8 cellular contexts compared by ENCODE assay signal in genomic region chr12:5648692-5649338, GRCh38.
DNase-seq lines count a peak whose midpoint lies in the region; ATAC-seq and TF ChIP-seq lines count a peak whose summit lies in the region.

No MANE protein-coding gene starts in this region.

- peak; percentile 73 for TF ChIP-seq CTCF in HFFc6 (IDR thresholded peaks at IDR 0.05)
- TF ChIP-seq CTCF in Panc1 (IDR thresholded peaks at IDR 0.05): peak; percentile 59
- peak; percentile 62 for TF ChIP-seq CTCF in glutamatergic neuron (IDR thresholded peaks at IDR 0.05; ENCODE audit: partially characterized antibody, unreplicated experiment)
- peak in 2 of 3 experiments; percentile 49 to 56 for TF ChIP-seq CTCF in testis (IDR thresholded peaks at IDR 0.05)

- in situ Hi-C loops in Panc1 (cut with HindIII; ENCODE audit: low pct_unique_long_range_greater_than_20kb, low sequenced_read_pairs): no loop called here

- TF ChIP-seq POLR2A in testis (IDR thresholded peaks at IDR 0.05): no peak

- no peaks in the 10 kb centered on the region for H3K27me3 ChIP-seq in Panc1 (ENCODE audit: control insufficient read depth, insufficient read depth, low read length)
- no peaks in the 10 kb centered on the region for H3K27me3 ChIP-seq in testis

- BruUV-seq in Panc1 (replicated peaks; lab: Mats Ljungman, UMichigan): no TSS peak

- H3K9me3 ChIP-seq in Panc1 (ENCODE audit: control insufficient read depth, insufficient read depth, low read depth, low read length) (no peaks in the 10 kb centered on the region), testis (no peaks in the 10 kb centered on the region)

- H3K27ac ChIP-seq in Panc1 (ENCODE audit: low read length) (no peak overlapping the region), testis (no peak overlapping the region)

- H3K27me3 Mint-ChIP-seq in HFFc6 (ENCODE audit: insufficient read depth): peaks cover 16% of the 10 kb centered on the region
- H3K27me3 Mint-ChIP-seq in glutamatergic neuron (ENCODE audit: unreplicated experiment): no peaks in the 10 kb centered on the region

- no peaks in the 10 kb centered on the region for H3K9me3 Mint-ChIP-seq in HFFc6
- peaks cover 2% of the 10 kb centered on the region for H3K9me3 Mint-ChIP-seq in glutamatergic neuron (ENCODE audit: unreplicated experiment)

- WGBS in testis, 2 donors: 44 to 46% methylated on average over 9 of the region's 9 CpGs

- no peak overlapping the region for H3K4me3 Mint-ChIP-seq in HFFc6
- H3K4me3 Mint-ChIP-seq in glutamatergic neuron (ENCODE audit: unreplicated experiment): no peak overlapping the region

- H3K4me1 ChIP-seq in Panc1 (ENCODE audit: control insufficient read depth, insufficient read depth, low read length) (no peaks in the 10 kb centered on the region), testis (no peaks in the 10 kb centered on the region)

- H3K4me3 ChIP-seq in Panc1 (ENCODE audit: low read depth in 2 of 2, low read length in 2 of 2): no peak overlapping the region
- H3K4me3 ChIP-seq in testis: no peak overlapping the region

- H3K36me3 Mint-ChIP-seq in HFFc6 (ENCODE audit: low read depth): no peaks in the 10 kb centered on the region
- H3K36me3 Mint-ChIP-seq in glutamatergic neuron (ENCODE audit: unreplicated experiment): no peaks in the 10 kb centered on the region

- H3K27ac Mint-ChIP-seq in HFFc6 (no peak overlapping the region), glutamatergic neuron (ENCODE audit: unreplicated experiment) (no peak overlapping the region)

- CTCF ChIA-PET in Panc1 (lab: Charles Lee): interaction anchor here (0.5 to 0.6 kb wide), 2 partner anchors 11 to 13 kb away, joined by 5 to 6 read pairs; no protein-coding TSS in a partner anchor

- H3K4me1 Mint-ChIP-seq in HFFc6 (ENCODE audit: low read depth) (no peaks in the 10 kb centered on the region), glutamatergic neuron (ENCODE audit: low read depth, unreplicated experiment) (peaks cover 4% of the 10 kb centered on the region)

- intact Hi-C loops in Panc1 (cut with micrococcal nuclease; ENCODE audit: unreplicated experiment): no loop called here
- intact Hi-C loops in testis (cut with DNase I; ENCODE audit: low total_unique reads): no loop called here

- H3K36me3 ChIP-seq in Panc1 (ENCODE audit: control insufficient read depth, insufficient read depth, low read length): no peaks in the 10 kb centered on the region
- H3K36me3 ChIP-seq in testis (ENCODE audit: low read depth, missing control alignments): no peaks in the 10 kb centered on the region

- peak; percentile 1 for DNase-seq in A172 (ENCODE audit: low spot score)
- peak; percentile 9 for DNase-seq in HFFc6
- no peak for DNase-seq in Panc1 (ENCODE audit: low read depth, low spot score)
- no peak for DNase-seq in glutamatergic neuron
- no peak for DNase-seq in testis
- DNase-seq in stimulated activated CD4-positive, alpha-beta T cell treated with anti-CD3 and anti-CD28 coated beads, Interleukin-4, amount 100 ng/mL, for 1 hour: no peak

- ATAC-seq in Panc1 (peak; percentile 53; the same call in 1 of the 2 replicates), GM18873 (IDR thresholded peaks at IDR 0.05; ENCODE audit: low FRiP score, unreplicated experiment) (no peak), HG03565 (IDR thresholded peaks at IDR 0.05; ENCODE audit: unreplicated experiment) (no peak)

- POLR2A ChIA-PET in Panc1 (lab: Charles Lee): no interaction called here

Comparison
In these comparisons a context has a peak if more than half of its experiments do, and no peak if none do; other contexts are left out.
1. DNase-seq: peak in A172 (single experiment) and HFFc6 (single experiment); none in Panc1 (single experiment), glutamatergic neuron (single experiment), testis (single experiment) and stimulated activated CD4-positive, alpha-beta T cell treated with anti-CD3 and anti-CD28 coated beads, Interleukin-4, amount 100 ng/mL, for 1 hour (single experiment).
2. Peak in every context shown above with its lines, with median percentiles within 50 percentile points of each other: CTCF ChIP-seq.